Comparison of ENCODE assay signal across 8 cellular contexts in genomic region chr6:167056370-167056769, GRCh38. TPM values are rescaled to one million over a fixed set of nuclear protein-coding genes. Genes with fewer than 3 reads are reported as not detected.
DNase-seq lines count a peak whose midpoint lies in the region; ATAC-seq lines count a peak whose summit lies in the region.

No MANE protein-coding gene starts in this region.

- ATAC-seq in HG03135 (IDR thresholded peaks at IDR 0.05; ENCODE audit: unreplicated experiment) (peak; percentile 93), aorta (ENCODE audit: low FRiP score) (no peak)
- ATAC-seq in stimulated activated naive CD8-positive, alpha-beta T cell treated with anti-CD3 and anti-CD28 coated beads, Interleukin-15, amount 100 ng/mL, for 72 hours: peak; percentile 100

- no peaks in the 10 kb centered on the region for H3K27me3 ChIP-seq in aorta (ENCODE audit: control insufficient read depth in 1 of 2, insufficient read depth in 2 of 2, low read length in 1 of 2)

- peaks cover 34% of the 10 kb centered on the region for H3K4me1 Mint-ChIP-seq in activated CD4-positive, alpha-beta memory T cell treated with anti-CD3 and anti-CD28 coated beads for 36 hours (ENCODE audit: low read depth)
- peaks cover 30% of the 10 kb centered on the region for H3K4me1 Mint-ChIP-seq in stimulated activated naive CD8-positive, alpha-beta T cell treated with anti-CD3 and anti-CD28 coated beads, Interleukin-15, amount 100 ng/mL, for 72 hours

- POLR2A ChIA-PET in activated CD4-positive, alpha-beta memory T cell treated with anti-CD3 and anti-CD28 coated beads for 36 hours (lab: Charles Lee): interaction anchor here (1.1 to 1.5 kb wide), 3 partner anchors 37 to 64 kb away, joined by 4 to 5 read pairs (median 4); no protein-coding TSS in a partner anchor

- H3K9me3 ChIP-seq in aorta (ENCODE audit: control insufficient read depth, low read length): no peaks in the 10 kb centered on the region

- peak overlapping the region; percentile 65 for H3K27ac Mint-ChIP-seq in activated CD4-positive, alpha-beta memory T cell treated with anti-CD3 and anti-CD28 coated beads for 36 hours
- H3K27ac Mint-ChIP-seq in stimulated activated naive CD8-positive, alpha-beta T cell treated with anti-CD3 and anti-CD28 coated beads, Interleukin-15, amount 100 ng/mL, for 72 hours: peak overlapping the region in 1 of 2 donors; percentile 27

- no peaks in the 10 kb centered on the region for H3K9me3 Mint-ChIP-seq in activated CD4-positive, alpha-beta memory T cell treated with anti-CD3 and anti-CD28 coated beads for 36 hours
- H3K9me3 Mint-ChIP-seq in stimulated activated naive CD8-positive, alpha-beta T cell treated with anti-CD3 and anti-CD28 coated beads, Interleukin-15, amount 100 ng/mL, for 72 hours: no peaks in the 10 kb centered on the region

- H3K27me3 Mint-ChIP-seq in activated CD4-positive, alpha-beta memory T cell treated with anti-CD3 and anti-CD28 coated beads for 36 hours: no peaks in the 10 kb centered on the region
- H3K27me3 Mint-ChIP-seq in stimulated activated naive CD8-positive, alpha-beta T cell treated with anti-CD3 and anti-CD28 coated beads, Interleukin-15, amount 100 ng/mL, for 72 hours: peaks cover 25% of the 10 kb centered on the region

- CTCF ChIA-PET in activated CD4-positive, alpha-beta memory T cell treated with anti-CD3 and anti-CD28 coated beads for 36 hours (lab: Charles Lee): interaction anchor here (0.9 to 1.8 kb wide), 8 partner anchors 8 to 85 kb away, joined by 3 to 11 read pairs (median 4); partner anchors contain the start of gene CEP43

- WGBS in aorta, 2 donors: 90 to 92% methylated on average over 1 of the region's 1 CpG

- peak; percentile 53 for DNase-seq in stimulated activated CD4-positive, alpha-beta T cell treated with anti-CD3 and anti-CD28 coated beads, Interleukin-4, amount 100 ng/mL, for 24 hours
- DNase-seq in stimulated activated CD4-positive, alpha-beta T cell treated with anti-CD3 and anti-CD28 coated beads, Interleukin-12 subunit alpha, Interleukin-12 subunit beta, amount 100 ng/mL, for 4 hours: no peak
- DNase-seq in activated CD4-positive, alpha-beta memory T cell treated with anti-CD3 and anti-CD28 coated beads for 36 hours: peak; percentile 41
- DNase-seq in stimulated activated naive CD8-positive, alpha-beta T cell treated with anti-CD3 and anti-CD28 coated beads, Interleukin-15, amount 100 ng/mL, for 72 hours: peak; percentile 42 to 44
- DNase-seq in HuH-7 (ENCODE audit: low spot score) (no peak), aorta (no peak), 8988T (no peak)

- no peaks in the 10 kb centered on the region for H3K36me3 Mint-ChIP-seq in activated CD4-positive, alpha-beta memory T cell treated with anti-CD3 and anti-CD28 coated beads for 36 hours

- no peaks in the 10 kb centered on the region for H3K36me3 ChIP-seq in aorta (ENCODE audit: control insufficient read depth in 1 of 2, insufficient read depth in 2 of 2, low read length in 1 of 2)

- peak overlapping the region; percentile 43 for H3K4me3 Mint-ChIP-seq in activated CD4-positive, alpha-beta memory T cell treated with anti-CD3 and anti-CD28 coated beads for 36 hours
- H3K4me3 Mint-ChIP-seq in stimulated activated naive CD8-positive, alpha-beta T cell treated with anti-CD3 and anti-CD28 coated beads, Interleukin-15, amount 100 ng/mL, for 72 hours: no peak overlapping the region

- intact Hi-C loops in activated CD4-positive, alpha-beta memory T cell treated with anti-CD3 and anti-CD28 coated beads for 36 hours (cut with micrococcal nuclease): loop anchor here (1.0 kb wide), 2 partner anchors 9 to 23 kb away; no protein-coding TSS in a partner anchor
- intact Hi-C loops in aorta (cut with DNase I): no loop called here

- no peak overlapping the region for H3K27ac ChIP-seq in aorta (ENCODE audit: low read depth in 1 of 2, low read length in 2 of 2)

- H3K4me3 ChIP-seq in aorta (ENCODE audit: low read length in 2 of 2): no peak overlapping the region

- no peaks in the 10 kb centered on the region for H3K4me1 ChIP-seq in aorta (ENCODE audit: control insufficient read depth in 1 of 2, insufficient read depth in 2 of 2, low read length in 2 of 2)

RNA-seq across cellular contexts. Expression of gene CEP43, which starts 57.2 kb away (rescaled TPM):
- total RNA-seq in activated CD4-positive, alpha-beta memory T cell treated with anti-CD3 and anti-CD28 coated beads for 36 hours: 10 to 100 TPM; 19.5 to 21.3 TPM
- total RNA-seq in aorta: 10 to 100 TPM in 1 of 2 donors, 1 to 10 TPM in 1; 8.4 to 13.6 TPM
- polyA plus RNA-seq in aorta: 1 to 10 TPM; 7.8 to 9.4 TPM

Comparison
In these comparisons a context has a peak if more than half of its experiments do, and no peak if none do; other contexts are left out.
1. DNase-seq: peak in stimulated activated CD4-positive, alpha-beta T cell treated with anti-CD3 and anti-CD28 coated beads, Interleukin-4, amount 100 ng/mL, for 24 hours (single experiment), activated CD4-positive, alpha-beta memory T cell treated with anti-CD3 and anti-CD28 coated beads for 36 hours (single experiment) and stimulated activated naive CD8-positive, alpha-beta T cell treated with anti-CD3 and anti-CD28 coated beads, Interleukin-15, amount 100 ng/mL, for 72 hours (2 of 2); none in stimulated activated CD4-positive, alpha-beta T cell treated with anti-CD3 and anti-CD28 coated beads, Interleukin-12 subunit alpha, Interleukin-12 subunit beta, amount 100 ng/mL, for 4 hours (single experiment), HuH-7 (single experiment), aorta (0 of 2) and 8988T (single experiment).